ENCODE assay signal across 9 cellular contexts in genomic region chr2:14408695-14409094, GRCh38.
"Had no signal": no experiment of that assay in that cellular context is flagged by ENCODE, and none has a peak within 500 bp of the region (broad histone marks: within the 10 kb centered on the region; RNA-seq: fewer than 3 reads in every experiment).

No MANE protein-coding gene starts in this region.

- H2AFZ ChIP-seq: GM23248 had no signal

- H3K9ac ChIP-seq: GM23248, KMS-11 had no signal

- H3K9me3 ChIP-seq: HAP-1 had no signal

- ATAC-seq: HCT116 had no signal

- DNase-seq: GM23248, GOT3, H7, HFFc6, IMR-90, KBM-7 had no signal

- H3K36me3 ChIP-seq: HAP-1 had no signal

- H3K4me3 ChIP-seq: GM23248, HAP-1 had no signal

- H3K4me1 ChIP-seq: HAP-1 had no signal

- H3K27ac ChIP-seq: GM23248, KMS-11 had no signal

- H3K4me2 ChIP-seq: KMS-11 had no signal
